In genomic region chr1:85274969-85275453, GRCh38 we compare ENCODE assay signal across 1 cellular context.
TF ChIP-seq lines count a peak whose summit lies in the region.

No MANE protein-coding gene starts in this region.

TF ChIP-seq in K562, 482 proteins besides CTCF, POLR2A, EP300 and RAD21 (continued from another document and continues in another):
- TF ChIP-seq HBP1 (CRISPR knock-in tag; IDR thresholded peaks at IDR 0.05) (no peak), NFYB (IDR thresholded peaks at IDR 0.05; ENCODE audit: extremely low read depth, insufficient read length) (no peak), ZNF407 (IDR thresholded peaks at IDR 0.05; ENCODE audit: low read depth) (no peak), SAP30 (IDR thresholded peaks at IDR 0.05; ENCODE audit: borderline replicate concordance, insufficient read depth, low read depth, low read length, poor library complexity, severe bottlenecking) (no peak), MTA2 (IDR thresholded peaks at IDR 0.05; ENCODE audit: low read depth) (no peak), NKRF (IDR thresholded peaks at IDR 0.05; ENCODE audit: borderline replicate concordance) (no peak), ID3 (CRISPR knock-in tag; IDR thresholded peaks at IDR 0.05) (no peak), ID3 (tag; IDR thresholded peaks at IDR 0.05) (no peak), ZNF274 (IDR thresholded peaks at IDR 0.05; ENCODE audit: borderline replicate concordance, low read depth, low read length) (no peak), SNAPC5 (CRISPR knock-in tag; IDR thresholded peaks at IDR 0.05) (no peak), RBFOX2 (IDR thresholded peaks at IDR 0.05; ENCODE audit: low read depth, low read length) (peak; percentile 56; the same call in 1 of the 2 replicates), ZNF239 (CRISPR knock-in tag; IDR thresholded peaks at IDR 0.05) (no peak), ASH1L (IDR thresholded peaks at IDR 0.05; ENCODE audit: borderline replicate concordance, low read depth, partially characterized antibody) (no peak), ZNF766 (CRISPR knock-in tag; conservative IDR thresholded peaks at IDR 0.05) (0 out of 2 replicates have a peak, but pooled peaks have one; percentile 19), PTRF (tag; IDR thresholded peaks at IDR 0.05) (no peak), GTF2F1 (IDR thresholded peaks at IDR 0.05; ENCODE audit: low read depth, low read length) (no peak), GATAD2A (IDR thresholded peaks at IDR 0.05) (no peak), RFX1 (IDR thresholded peaks at IDR 0.05) (no peak), ATF6 (CRISPR knock-in tag; IDR thresholded peaks at IDR 0.05) (no peak), HLTF (IDR thresholded peaks at IDR 0.05) (no peak), KDM5B (IDR thresholded peaks at IDR 0.05; ENCODE audit: insufficient replicate concordance, low read depth, low read length) (no peak), TFAM (CRISPR knock-in tag; conservative IDR thresholded peaks at IDR 0.05) (no peak), TRIM28 (IDR thresholded peaks at IDR 0.05) (no peak), TEAD4 (IDR thresholded peaks at IDR 0.05; ENCODE audit: low read length) (0 out of 2 replicates have a peak, but pooled peaks have one; percentile 6), TEAD4 (CRISPR knock-in tag; IDR thresholded peaks at IDR 0.05; ENCODE audit: borderline replicate concordance) (no peak), U2AF1 (optimal IDR thresholded peaks at IDR 0.05; ENCODE audit: low read depth, low read length) (no peak), ARID1B (IDR thresholded peaks at IDR 0.05) (0 out of 2 replicates have a peak, but pooled peaks have one; percentile 26), NCOA1 (IDR thresholded peaks at IDR 0.05; ENCODE audit: low read depth) (no peak), PHTF2 (CRISPR knock-in tag; IDR thresholded peaks at IDR 0.05) (no peak), ETV1 (tag; conservative IDR thresholded peaks at IDR 0.05; ENCODE audit: low read depth) (no peak), ZNF143 (CRISPR knock-in tag; IDR thresholded peaks at IDR 0.05) (no peak), DPF2 (IDR thresholded peaks at IDR 0.05) (no peak), ZKSCAN1 (IDR thresholded peaks at IDR 0.05; ENCODE audit: low read depth, low read length) (no peak), MYNN (IDR thresholded peaks at IDR 0.05) (no peak), MYNN (CRISPR knock-in tag; IDR thresholded peaks at IDR 0.05) (no peak), MYBL2 (IDR thresholded peaks at IDR 0.05; ENCODE audit: low read depth) (no peak), MYBL2 (CRISPR knock-in tag; IDR thresholded peaks at IDR 0.05; ENCODE audit: borderline replicate concordance) (no peak), RFX5 (IDR thresholded peaks at IDR 0.05; ENCODE audit: low read depth, low read length) (no peak), FOXK1 (CRISPR knock-in tag; IDR thresholded peaks at IDR 0.05; ENCODE audit: borderline replicate concordance) (no peak), ZNF592 (IDR thresholded peaks at IDR 0.05) (no peak), ZNF655 (CRISPR knock-in tag; IDR thresholded peaks at IDR 0.05) (no peak), JUND (IDR thresholded peaks at IDR 0.05; ENCODE audit: borderline replicate concordance, low read depth, low read length) (no peak), JUND (tag; IDR thresholded peaks at IDR 0.05; ENCODE audit: borderline replicate concordance, low read depth, low read length) (0 out of 3 replicates have a peak, but pooled peaks have one; percentile 30), HIVEP1 (CRISPR knock-in tag; IDR thresholded peaks at IDR 0.05) (no peak), HSF4 (CRISPR knock-in tag; IDR thresholded peaks at IDR 0.05; ENCODE audit: borderline replicate concordance) (no peak), KHSRP (IDR thresholded peaks at IDR 0.05) (no peak), ZNF57 (CRISPR knock-in tag; IDR thresholded peaks at IDR 0.05) (no peak), FOXK2 (conservative IDR thresholded peaks at IDR 0.05 in 1 of 2, IDR thresholded peaks at IDR 0.05 in 1 of 2; ENCODE audit: low read depth in 2 of 2) (no peak), MXI1 (IDR thresholded peaks at IDR 0.05; ENCODE audit: low read depth, low read length) (no peak)
